22 cellular contexts compared by ENCODE assay signal in genomic region chr12:2242206-2242605, GRCh38.
DNase-seq lines count a peak whose midpoint lies in the region; ATAC-seq, FAIRE-seq and TF ChIP-seq lines count a peak whose summit lies in the region.
"Had no signal": no experiment of that assay in that cellular context is flagged by ENCODE, and none has a peak within 500 bp of the region (broad histone marks: within the 10 kb centered on the region; RNA-seq: fewer than 3 reads in every experiment).

No MANE protein-coding gene starts in this region.

- H3K4me1 Mint-ChIP-seq in progenitor cell of endocrine pancreas (ENCODE audit: low read depth): peaks cover 15% of the 10 kb centered on the region
- no peaks in the 10 kb centered on the region for H3K4me1 Mint-ChIP-seq in CD8-positive, alpha-beta T cell (ENCODE audit: low read depth)
- H3K4me1 Mint-ChIP-seq: CD4-positive, alpha-beta memory T cell had no signal

- H2BK5ac ChIP-seq in H1 (ENCODE audit: low read depth, low read length): no peak overlapping the region

- no peak overlapping the region for H2BK120ac ChIP-seq in H1 (replicated peaks; ENCODE audit: low read depth, low read length)

- no peak for TF ChIP-seq RAD21 in H1 (IDR thresholded peaks at IDR 0.05 in 1 of 2, conservative IDR thresholded peaks at IDR 0.05 in 1 of 2; ENCODE audit: low read depth in 2 of 2, low read length in 2 of 2)

- TF ChIP-seq EP300 in H1 (IDR thresholded peaks at IDR 0.05; ENCODE audit: borderline replicate concordance in 1 of 2, low read depth in 2 of 2, low read length in 2 of 2): no peak

- POLR2A ChIA-PET in H1 (lab: Charles Lee; ENCODE audit: partially characterized antibody): no interaction called here
- POLR2A ChIA-PET in CD8-positive, alpha-beta T cell (lab: Charles Lee): no interaction called here

- no peaks in the 10 kb centered on the region for H3K23me2 ChIP-seq in H1 (ENCODE audit: low read depth, low read length)

- 92% methylated on average over 5 of the region's 5 CpGs; no CpG with 5 or more reads in 1 of the 2 experiments for WGBS in H1 (ENCODE audit: extremely low coverage in 1 of 2, insufficient coverage in 1 of 2, insufficient read length in 1 of 2, insufficient replicate concordance in 2 of 2, low coverage in 1 of 2, low lambda C conversion rate in 2 of 2, missing lambda C conversion rate in 1 of 2), 2 experiments

- no peak overlapping the region for H3K4me3 ChIP-seq in BLaER1 treated with 17β-estradiol and CSF1 and Interleukin-3, amounts not matched to agents 10 nM and 100 nM
- H3K4me3 ChIP-seq in OCI-LY1 (ENCODE audit: low read depth, low read length, poor library complexity, severe bottlenecking) (no peak overlapping the region), H1 (ENCODE audit: extremely low read depth in 1 of 4, insufficient read depth in 2 of 4, low read depth in 3 of 4, low read length in 4 of 4) (no peak overlapping the region)
- H3K4me3 ChIP-seq in CD8-positive, alpha-beta T cell (ENCODE audit: low read depth, low read length): no peak overlapping the region

- H2AFZ ChIP-seq in OCI-LY1 (ENCODE audit: low read length): no peak overlapping the region
- no peak overlapping the region for H2AFZ ChIP-seq in H1 (ENCODE audit: low read length)

- no peaks in the 10 kb centered on the region for H3K27me3 ChIP-seq in BLaER1 treated with 17β-estradiol and CSF1 and Interleukin-3, amounts not matched to agents 10 nM and 100 nM
- no peaks in the 10 kb centered on the region for H3K27me3 ChIP-seq in OCI-LY1 (ENCODE audit: insufficient read depth, low read length)
- no peaks in the 10 kb centered on the region for H3K27me3 ChIP-seq in H1 (replicated peaks in 1 of 4; ENCODE audit: control insufficient read depth in 3 of 4, extremely low read depth in 1 of 4, insufficient read depth in 3 of 4, low read length in 3 of 4)
- no peaks in the 10 kb centered on the region for H3K27me3 ChIP-seq in CD8-positive, alpha-beta T cell (ENCODE audit: insufficient read depth, low read length)

- H3K56ac ChIP-seq in H1 (replicated peaks; ENCODE audit: insufficient read length, low read depth, low read length): no peak overlapping the region

- FAIRE-seq in H1 (lab: Jason Lieb, UNC): no peak
- FAIRE-seq: G401.6, GM12891, GM19239, H54 had no signal

- H3K9me3 Mint-ChIP-seq in progenitor cell of endocrine pancreas (ENCODE audit: low read depth): no peaks in the 10 kb centered on the region
- H3K9me3 Mint-ChIP-seq in CD8-positive, alpha-beta T cell: no peaks in the 10 kb centered on the region
- H3K9me3 Mint-ChIP-seq: CD14-positive monocyte; CD4-positive, alpha-beta memory T cell; HFFc6 had no signal

- no peaks in the 10 kb centered on the region for H3K36me3 Mint-ChIP-seq in progenitor cell of endocrine pancreas (ENCODE audit: insufficient read depth)
- H3K36me3 Mint-ChIP-seq in CD8-positive, alpha-beta T cell: no peaks in the 10 kb centered on the region
- H3K36me3 Mint-ChIP-seq: CD14-positive monocyte; CD4-positive, alpha-beta memory T cell had no signal

- no peak overlapping the region for H3K4ac ChIP-seq in H1 (replicated peaks; ENCODE audit: insufficient read length, low read depth, low read length)

- ATAC-seq in CD8-positive, alpha-beta T cell: no peak
- no peak for ATAC-seq in HG03045 (IDR thresholded peaks at IDR 0.05; ENCODE audit: unreplicated experiment)

- no peak overlapping the region for H4K91ac ChIP-seq in H1 (replicated peaks; ENCODE audit: insufficient read length, low read length)

- no peaks in the 10 kb centered on the region for H3K36me3 ChIP-seq in BLaER1 treated with 17β-estradiol and CSF1 and Interleukin-3, amounts not matched to agents 10 nM and 100 nM
- H3K36me3 ChIP-seq in OCI-LY1 (ENCODE audit: insufficient read depth, low read length): no peaks in the 10 kb centered on the region
- no peaks in the 10 kb centered on the region for H3K36me3 ChIP-seq in H1 (ENCODE audit: control insufficient read depth in 2 of 4, insufficient read depth in 4 of 4, low read length in 3 of 4)
- H3K36me3 ChIP-seq in CD8-positive, alpha-beta T cell (ENCODE audit: insufficient read depth, low read length): no peaks in the 10 kb centered on the region
- H3K36me3 ChIP-seq: BE2C had no signal

- no peak overlapping the region for H2AK5ac ChIP-seq in H1 (ENCODE audit: low read depth, low read length)

- intact Hi-C loops in CD8-positive, alpha-beta T cell (cut with DNase I, micrococcal nuclease): no loop called here

- H4K20me1 ChIP-seq in BLaER1 treated with 17β-estradiol and CSF1 and Interleukin-3, amounts not matched to agents 10 nM and 100 nM: no peaks in the 10 kb centered on the region
- H4K20me1 ChIP-seq in OCI-LY1 (ENCODE audit: insufficient read depth, low read length) (no peaks in the 10 kb centered on the region), H1 (replicated peaks in 1 of 2; ENCODE audit: control insufficient read depth in 1 of 2, insufficient read depth in 2 of 2, low read length in 2 of 2) (no peaks in the 10 kb centered on the region)

- no peak for TF ChIP-seq POLR2A in H1 (IDR thresholded peaks at IDR 0.05; ENCODE audit: control extremely low read depth in 1 of 2, low read depth in 2 of 2, low read length in 2 of 2)

- H3K79me2 ChIP-seq in OCI-LY1 (ENCODE audit: insufficient read depth, low read length) (no peaks in the 10 kb centered on the region), H1 (ENCODE audit: control insufficient read depth in 1 of 2, insufficient read depth in 2 of 2, low read length in 2 of 2) (no peaks in the 10 kb centered on the region)

- H3K9me3 ChIP-seq in BLaER1 treated with 17β-estradiol and CSF1 and Interleukin-3, amounts not matched to agents 10 nM and 100 nM (replicated peaks in 1 of 11): no peaks in the 10 kb centered on the region
- H3K9me3 ChIP-seq in OCI-LY1 (ENCODE audit: low read length): no peaks in the 10 kb centered on the region
- H3K9me3 ChIP-seq in H1 (ENCODE audit: insufficient read depth in 2 of 2, low read depth in 1 of 2, low read length in 1 of 2): no peaks in the 10 kb centered on the region
- no peaks in the 10 kb centered on the region for H3K9me3 ChIP-seq in CD8-positive, alpha-beta T cell (ENCODE audit: low read length)
- H3K9me3 ChIP-seq: BE2C had no signal

- H2BK15ac ChIP-seq in H1 (ENCODE audit: low read length): 0 out of 2 replicates have a peak overlapping the region, but pooled peaks have one; percentile 67

- H3K9ac ChIP-seq in BLaER1 treated with 17β-estradiol and CSF1 and Interleukin-3, amounts not matched to agents 10 nM and 100 nM: no peak overlapping the region
- H3K9ac ChIP-seq in OCI-LY1 (ENCODE audit: low read length) (no peak overlapping the region), H1 (replicated peaks in 1 of 4; ENCODE audit: extremely low read depth in 1 of 4, low read depth in 3 of 4, low read length in 3 of 4) (no peak overlapping the region)

- no peaks in the 10 kb centered on the region for H3F3A ChIP-seq in OCI-LY1 (ENCODE audit: insufficient read depth, low read length)

- peak overlapping the region; percentile 1 for H3K27ac Mint-ChIP-seq in progenitor cell of endocrine pancreas
- no peak overlapping the region for H3K27ac Mint-ChIP-seq in CD8-positive, alpha-beta T cell
- H3K27ac Mint-ChIP-seq: CD14-positive monocyte; CD4-positive, alpha-beta memory T cell had no signal

- no peak overlapping the region for H3K27ac ChIP-seq in BLaER1 treated with 17β-estradiol and CSF1 and Interleukin-3, amounts not matched to agents 10 nM and 100 nM
- H3K27ac ChIP-seq in OCI-LY1 (ENCODE audit: low read depth, low read length, poor library complexity, severe bottlenecking) (peak overlapping the region; percentile 100), H1 (ENCODE audit: low read depth, low read length) (no peak overlapping the region)
- no peak overlapping the region for H3K27ac ChIP-seq in CD8-positive, alpha-beta T cell (ENCODE audit: low read depth, low read length)

- H4K8ac ChIP-seq in H1 (ENCODE audit: extremely low read depth, insufficient read depth, low read length): no peak overlapping the region; the same call in 1 of the 2 replicates

- H2BK20ac ChIP-seq in H1 (ENCODE audit: low read length): no peak overlapping the region

- peak overlapping the region in 7 of 11 experiments; percentile 15 to 59 (median 51); a peak in 11 of 22 replicates for H3K4me2 ChIP-seq in BLaER1 treated with 17β-estradiol and CSF1 and Interleukin-3, amounts not matched to agents 10 nM and 100 nM
- H3K4me2 ChIP-seq in OCI-LY1 (ENCODE audit: low read length): no peak overlapping the region; the same call in 1 of the 2 replicates
- H3K4me2 ChIP-seq in H1 (ENCODE audit: insufficient read depth in 1 of 2, low read depth in 2 of 2, low read length in 2 of 2): no peak overlapping the region

- no peaks in the 10 kb centered on the region for H3K9me2 ChIP-seq in OCI-LY1 (ENCODE audit: low read depth, low read length)

- H3K18ac ChIP-seq in H1 (ENCODE audit: extremely low read depth, low read length): no peak overlapping the region

- no peak overlapping the region for H3K4me3 Mint-ChIP-seq in progenitor cell of endocrine pancreas (ENCODE audit: low read depth)
- H3K4me3 Mint-ChIP-seq in CD8-positive, alpha-beta T cell: no peak overlapping the region
- H3K4me3 Mint-ChIP-seq: CD14-positive monocyte; CD4-positive, alpha-beta memory T cell; HFFc6 had no signal

- H3K79me1 ChIP-seq in H1 (ENCODE audit: low read depth, low read length): no peaks in the 10 kb centered on the region

- no peak overlapping the region for H3K14ac ChIP-seq in H1 (ENCODE audit: insufficient read length)

- H3K27me3 Mint-ChIP-seq in progenitor cell of endocrine pancreas: peaks cover 36% of the 10 kb centered on the region
- peaks cover 5% of the 10 kb centered on the region for H3K27me3 Mint-ChIP-seq in CD8-positive, alpha-beta T cell (ENCODE audit: low read depth)

- H4K5ac ChIP-seq in H1 (ENCODE audit: insufficient read length, low read depth, low read length): no peak overlapping the region

- no peak overlapping the region for H3K23ac ChIP-seq in H1 (ENCODE audit: insufficient read length)

- no peak overlapping the region for H2BK12ac ChIP-seq in H1 (ENCODE audit: low read depth, low read length)

- CTCF ChIA-PET in H1 (lab: Charles Lee; ENCODE audit: partially characterized antibody): interaction anchor here (0.6 to 4.4 kb wide), 8 partner anchors 10 to 153 kb away, joined by 3 to 19 read pairs (median 4); no protein-coding TSS in a partner anchor
- CTCF ChIA-PET in CD8-positive, alpha-beta T cell (lab: Charles Lee): no interaction called here

- H3K4me1 ChIP-seq in BLaER1 treated with 17β-estradiol and CSF1 and Interleukin-3, amounts not matched to agents 10 nM and 100 nM: peaks cover 2 to 61% (median 31%) of the 10 kb centered on the region in 10 experiments; a peak in 17 of 20 replicates
- peaks cover 81% of the 10 kb centered on the region for H3K4me1 ChIP-seq in OCI-LY1 (ENCODE audit: insufficient read depth, low read length, severe bottlenecking)
- H3K4me1 ChIP-seq in H1 (replicated peaks in 1 of 4; ENCODE audit: control insufficient read depth in 3 of 4, insufficient read depth in 4 of 4, low read length in 3 of 4): peaks cover 10 to 22% (median 20%) of the 10 kb centered on the region in 4 experiments
- no peaks in the 10 kb centered on the region for H3K4me1 ChIP-seq in CD8-positive, alpha-beta T cell (ENCODE audit: insufficient read depth, low read length)
- H3K4me1 ChIP-seq: BE2C had no signal

- peak; percentile 16; the same call in 1 of the 2 replicates for TF ChIP-seq CTCF in OCI-LY1 (IDR thresholded peaks at IDR 0.05; ENCODE audit: low read length)
- TF ChIP-seq CTCF in H1 (IDR thresholded peaks at IDR 0.05; ENCODE audit: control extremely low read depth in 1 of 3, insufficient read depth in 1 of 3, low read depth in 1 of 3, low read length in 3 of 3): no peak
- no peak for TF ChIP-seq CTCF in progenitor cell of endocrine pancreas (IDR thresholded peaks at IDR 0.05; ENCODE audit: unreplicated experiment)
- TF ChIP-seq CTCF in CD8-positive, alpha-beta T cell (IDR thresholded peaks at IDR 0.05): no peak

- DNase-seq in H1 (ENCODE audit: low read depth in 1 of 2, low spot score in 2 of 2) (no peak), progenitor cell of endocrine pancreas (ENCODE audit: low spot score, unreplicated experiment) (no peak), NCI-H146 treated with DMSO at 0.1 percent for 48 hours (lab: John Stamatoyannopoulos, UW; ENCODE audit: unreplicated experiment) (no peak), foreskin melanocyte (no peak)
- no peak for DNase-seq in CD8-positive, alpha-beta T cell
- DNase-seq: BE2C; Calu3; CD4-positive, alpha-beta memory T cell; DMS53; DND-41; EL; HCEC 1CT; HFFc6; KG1 had no signal

Comparison
In these comparisons a context has a peak if more than half of its experiments do, and no peak if none do; other contexts are left out.
1. H3K4me2 ChIP-seq: peak in BLaER1 treated with 17β-estradiol and CSF1 and Interleukin-3, amounts not matched to agents 10 nM and 100 nM (7 of 11); none in OCI-LY1 (single experiment) and H1 (0 of 2).